21 cellular contexts compared by ENCODE assay signal in the genomic region with DNA sequence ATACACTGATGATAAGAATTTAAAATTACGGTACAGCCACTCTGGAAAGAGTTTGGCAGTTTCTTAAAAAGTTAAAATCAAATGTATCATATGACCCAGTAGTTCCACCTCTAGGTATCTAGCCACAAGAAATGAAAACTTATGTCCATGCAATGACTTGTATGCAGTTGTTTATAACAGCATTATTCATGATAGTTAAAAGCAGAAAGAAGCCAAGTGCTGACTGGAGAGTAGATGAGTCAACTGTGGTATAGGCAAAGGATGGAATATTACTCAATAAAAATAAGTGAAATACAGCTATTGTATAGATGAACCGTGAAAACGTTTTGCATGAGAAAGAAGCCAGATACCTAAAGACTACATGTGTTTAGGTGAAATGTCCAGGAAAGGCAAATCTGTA. TPM values are rescaled to one million over a fixed set of nuclear protein-coding genes. Genes with fewer than 3 reads are reported as not detected.
DNase-seq lines count a peak whose midpoint lies in the region; ATAC-seq and TF ChIP-seq lines count a peak whose summit lies in the region.
"Had no signal": no experiment of that assay in that cellular context is flagged by ENCODE, and none has a peak within 500 bp of the region (broad histone marks: within the 10 kb centered on the region; RNA-seq: fewer than 3 reads in every experiment).

No MANE protein-coding gene starts in this region.

- no peaks in the 10 kb centered on the region for H3K9me2 ChIP-seq in GM23338 (ENCODE audit: insufficient read depth)

- no peak for ATAC-seq in GM23338
- ATAC-seq: gastrocnemius medialis had no signal

- in situ Hi-C loops in GM13976 (cut with MboI; ENCODE audit: low sequenced_read_pairs, unreplicated experiment) = no loop called here

- no peaks in the 10 kb centered on the region for H3K9me3 Mint-ChIP-seq in GM23338
- H3K9me3 Mint-ChIP-seq: CD4-positive, alpha-beta T cell; nephron; T-helper 1 cell treated with Interleukin-12 subunit alpha and Interleukin-12 subunit beta and Interleukin-4 antibody, amounts not matched to agents 30 μg/mL and 1 μg/mL, for 36 hours had no signal

- no peaks in the 10 kb centered on the region for H3K36me3 Mint-ChIP-seq in GM23338 (ENCODE audit: low read depth)

- H2AFZ ChIP-seq in GM23338 = no peak overlapping the region

- H4K20me1 ChIP-seq in GM23338 (replicated peaks; ENCODE audit: insufficient read depth) = no peaks in the 10 kb centered on the region

- no peak overlapping the region for H3K4me3 Mint-ChIP-seq in GM23338
- H3K4me3 Mint-ChIP-seq: CD4-positive, alpha-beta T cell; nephron; T-helper 1 cell treated with Interleukin-12 subunit alpha and Interleukin-12 subunit beta and Interleukin-4 antibody, amounts not matched to agents 30 μg/mL and 1 μg/mL, for 36 hours had no signal

- H3K9ac ChIP-seq in adipocyte (ENCODE audit: low read length) = no peak overlapping the region

- no peaks in the 10 kb centered on the region for H3K36me3 ChIP-seq in adipocyte (ENCODE audit: control insufficient read depth, insufficient read depth, low read length, severe bottlenecking)
- H3K36me3 ChIP-seq in GM23338 (ENCODE audit: insufficient read depth) = no peaks in the 10 kb centered on the region
- H3K36me3 ChIP-seq: gastrocnemius medialis, MG63, suprapubic skin had no signal

- peaks cover 38% of the 10 kb centered on the region for H3K4me1 ChIP-seq in adipocyte (ENCODE audit: control insufficient read depth, insufficient read depth, low read length)
- H3K4me1 ChIP-seq in GM23338 (ENCODE audit: insufficient read depth) = peaks cover 17% of the 10 kb centered on the region
- H3K4me1 ChIP-seq: gastrocnemius medialis had no signal

- no peaks in the 10 kb centered on the region for H3F3A ChIP-seq in GM23338 (replicated peaks; ENCODE audit: low read depth)

- no peaks in the 10 kb centered on the region for H3K79me2 ChIP-seq in GM23338 (replicated peaks; ENCODE audit: insufficient read depth)

- H3K27me3 ChIP-seq in adipocyte (replicated peaks; ENCODE audit: control insufficient read depth, insufficient read depth, low read length) = no peaks in the 10 kb centered on the region
- no peaks in the 10 kb centered on the region for H3K27me3 ChIP-seq in GM23338 (ENCODE audit: insufficient read depth)
- H3K27me3 ChIP-seq: dorsolateral prefrontal cortex, gastrocnemius medialis, MG63, suprapubic skin had no signal

- H3K9me3 ChIP-seq in adipocyte (ENCODE audit: control insufficient read depth, low read length) = no peaks in the 10 kb centered on the region
- H3K9me3 ChIP-seq: gastrocnemius medialis, MG63, suprapubic skin had no signal

- DNase-seq in AG20443 (ENCODE audit: low spot score) (peak; percentile 22), H4 (ENCODE audit: low spot score) (peak; percentile 45), adipocyte (ENCODE audit: low read depth) (peak; percentile 67), fibroblast of the conjunctiva (ENCODE audit: low read depth) (peak; percentile 65), GM13976 (ENCODE audit: low spot score) (no peak), GM23338 (ENCODE audit: low spot score) (no peak), KG1 (lab: John Stamatoyannopoulos, UW) (no peak), NCI-H2081 (lab: John Stamatoyannopoulos, UW) (no peak)
- DNase-seq: activated CD4-positive, CD25-positive, alpha-beta regulatory T cell; anterior cingulate cortex; CD4-positive, alpha-beta T cell; dorsolateral prefrontal cortex; gastrocnemius medialis; MG63; NCI-H2029 treated with DMSO at 0.1 percent for 48 hours; NCI-H748 treated with DMSO at 0.1 percent for 48 hours; RPMI8226 had no signal

- H3K27ac Mint-ChIP-seq in GM23338 = no peak overlapping the region
- H3K27ac Mint-ChIP-seq: CD4-positive, alpha-beta T cell; nephron; T-helper 1 cell treated with Interleukin-12 subunit alpha and Interleukin-12 subunit beta and Interleukin-4 antibody, amounts not matched to agents 30 μg/mL and 1 μg/mL, for 36 hours had no signal

- H3K27me3 Mint-ChIP-seq in GM23338 (ENCODE audit: insufficient read depth, low read depth, poor library complexity) = peaks cover 2% of the 10 kb centered on the region

- H3K4me2 ChIP-seq in GM23338 = no peak overlapping the region

- H3K27ac ChIP-seq in GM23338 (ENCODE audit: low read depth) = no peak overlapping the region
- H3K27ac ChIP-seq: dorsolateral prefrontal cortex, gastrocnemius medialis, suprapubic skin had no signal

- no peak for TF ChIP-seq CTCF in GM13976 (IDR thresholded peaks at IDR 0.05; ENCODE audit: borderline replicate concordance, control extremely low read depth, extremely low read depth, insufficient read depth, missing control alignments)
- TF ChIP-seq CTCF in GM23338 (conservative IDR thresholded peaks at IDR 0.05; ENCODE audit: low read depth in 2 of 2) = no peak

- no peak overlapping the region for H3K4me3 ChIP-seq in adipocyte (ENCODE audit: low read length)
- H3K4me3 ChIP-seq in GM23338 = no peak overlapping the region
- H3K4me3 ChIP-seq: dorsolateral prefrontal cortex, gastrocnemius medialis, MG63, suprapubic skin had no signal

- peaks cover 49% of the 10 kb centered on the region for H3K4me1 Mint-ChIP-seq in GM23338
- H3K4me1 Mint-ChIP-seq: nephron had no signal

TF ChIP-seq in GM23338, 12 proteins besides CTCF, POLR2A, EP300 and RAD21 (continues in another document):
- TF ChIP-seq, protein P1, sequence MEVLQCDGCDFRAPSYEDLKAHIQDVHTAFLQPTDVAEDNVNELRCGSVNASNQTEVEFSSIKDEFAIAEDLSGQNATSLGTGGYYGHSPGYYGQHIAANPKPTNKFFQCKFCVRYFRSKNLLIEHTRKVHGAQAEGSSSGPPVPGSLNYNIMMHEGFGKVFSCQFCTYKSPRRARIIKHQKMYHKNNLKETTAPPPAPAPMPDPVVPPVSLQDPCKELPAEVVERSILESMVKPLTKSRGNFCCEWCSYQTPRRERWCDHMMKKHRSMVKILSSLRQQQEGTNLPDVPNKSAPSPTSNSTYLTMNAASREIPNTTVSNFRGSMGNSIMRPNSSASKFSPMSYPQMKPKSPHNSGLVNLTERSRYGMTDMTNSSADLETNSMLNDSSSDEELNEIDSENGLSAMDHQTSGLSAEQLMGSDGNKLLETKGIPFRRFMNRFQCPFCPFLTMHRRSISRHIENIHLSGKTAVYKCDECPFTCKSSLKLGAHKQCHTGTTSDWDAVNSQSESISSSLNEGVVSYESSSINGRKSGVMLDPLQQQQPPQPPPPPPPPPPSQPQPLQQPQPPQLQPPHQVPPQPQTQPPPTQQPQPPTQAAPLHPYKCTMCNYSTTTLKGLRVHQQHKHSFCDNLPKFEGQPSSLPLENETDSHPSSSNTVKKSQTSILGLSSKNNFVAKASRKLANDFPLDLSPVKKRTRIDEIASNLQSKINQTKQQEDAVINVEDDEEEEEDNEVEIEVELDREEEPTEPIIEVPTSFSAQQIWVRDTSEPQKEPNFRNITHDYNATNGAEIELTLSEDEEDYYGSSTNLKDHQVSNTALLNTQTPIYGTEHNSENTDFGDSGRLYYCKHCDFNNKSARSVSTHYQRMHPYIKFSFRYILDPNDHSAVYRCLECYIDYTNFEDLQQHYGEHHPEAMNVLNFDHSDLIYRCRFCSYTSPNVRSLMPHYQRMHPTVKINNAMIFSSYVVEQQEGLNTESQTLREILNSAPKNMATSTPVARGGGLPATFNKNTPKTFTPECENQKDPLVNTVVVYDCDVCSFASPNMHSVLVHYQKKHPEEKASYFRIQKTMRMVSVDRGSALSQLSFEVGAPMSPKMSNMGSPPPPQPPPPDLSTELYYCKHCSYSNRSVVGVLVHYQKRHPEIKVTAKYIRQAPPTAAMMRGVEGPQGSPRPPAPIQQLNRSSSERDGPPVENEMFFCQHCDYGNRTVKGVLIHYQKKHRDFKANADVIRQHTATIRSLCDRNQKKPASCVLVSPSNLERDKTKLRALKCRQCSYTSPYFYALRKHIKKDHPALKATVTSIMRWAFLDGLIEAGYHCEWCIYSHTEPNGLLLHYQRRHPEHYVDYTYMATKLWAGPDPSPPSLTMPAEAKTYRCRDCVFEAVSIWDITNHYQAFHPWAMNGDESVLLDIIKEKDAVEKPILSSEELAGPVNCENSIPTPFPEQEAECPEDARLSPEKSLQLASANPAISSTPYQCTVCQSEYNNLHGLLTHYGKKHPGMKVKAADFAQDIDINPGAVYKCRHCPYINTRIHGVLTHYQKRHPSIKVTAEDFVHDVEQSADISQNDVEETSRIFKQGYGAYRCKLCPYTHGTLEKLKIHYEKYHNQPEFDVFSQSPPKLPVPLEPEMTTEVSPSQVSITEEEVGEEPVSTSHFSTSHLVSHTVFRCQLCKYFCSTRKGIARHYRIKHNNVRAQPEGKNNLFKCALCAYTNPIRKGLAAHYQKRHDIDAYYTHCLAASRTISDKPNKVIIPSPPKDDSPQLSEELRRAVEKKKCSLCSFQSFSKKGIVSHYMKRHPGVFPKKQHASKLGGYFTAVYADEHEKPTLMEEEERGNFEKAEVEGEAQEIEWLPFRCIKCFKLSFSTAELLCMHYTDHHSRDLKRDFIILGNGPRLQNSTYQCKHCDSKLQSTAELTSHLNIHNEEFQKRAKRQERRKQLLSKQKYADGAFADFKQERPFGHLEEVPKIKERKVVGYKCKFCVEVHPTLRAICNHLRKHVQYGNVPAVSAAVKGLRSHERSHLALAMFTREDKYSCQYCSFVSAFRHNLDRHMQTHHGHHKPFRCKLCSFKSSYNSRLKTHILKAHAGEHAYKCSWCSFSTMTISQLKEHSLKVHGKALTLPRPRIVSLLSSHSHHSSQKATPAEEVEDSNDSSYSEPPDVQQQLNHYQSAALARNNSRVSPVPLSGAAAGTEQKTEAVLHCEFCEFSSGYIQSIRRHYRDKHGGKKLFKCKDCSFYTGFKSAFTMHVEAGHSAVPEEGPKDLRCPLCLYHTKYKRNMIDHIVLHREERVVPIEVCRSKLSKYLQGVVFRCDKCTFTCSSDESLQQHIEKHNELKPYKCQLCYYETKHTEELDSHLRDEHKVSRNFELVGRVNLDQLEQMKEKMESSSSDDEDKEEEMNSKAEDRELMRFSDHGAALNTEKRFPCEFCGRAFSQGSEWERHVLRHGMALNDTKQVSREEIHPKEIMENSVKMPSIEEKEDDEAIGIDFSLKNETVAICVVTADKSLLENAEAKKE (CRISPR knock-in tag; IDR thresholded peaks at IDR 0.05) = no peak
- TF ChIP-seq EZH2phosphoT487 (IDR thresholded peaks at IDR 0.05; ENCODE audit: unreplicated experiment) = no peak
- TF ChIP-seq EZH2 (IDR thresholded peaks at IDR 0.05; ENCODE audit: low read depth, unreplicated experiment) = no peak
- no peak for TF ChIP-seq STAT1 (IDR thresholded peaks at IDR 0.05; ENCODE audit: unreplicated experiment)
- no peak for TF ChIP-seq ZNF114 (CRISPR knock-in tag; IDR thresholded peaks at IDR 0.05)

RNA-seq across cellular contexts. Expression of gene GPR87, which starts 14.8 kb away (rescaled TPM):
- 0.23 TPM in 1 of 2 replicates, not detected in the other for total RNA-seq in H4 (2014; rRNA removed; shearing (Covaris generic))
- total RNA-seq in GM23338 (2014; rRNA removed; shearing (Covaris generic)) = not detected in 2 replicates
- polyA plus RNA-seq in GM23338 (2016; fragmentation: Nextera tagmentation; extraction: Ambion mirVana) = 0.21 TPM in 1 of 2 replicates, not detected in the other
- total RNA-seq: CD4-positive, alpha-beta T cell; dorsolateral prefrontal cortex; gastrocnemius medialis had no signal

RNA-seq across cellular contexts. Expression of gene P2RY14, which starts 23.4 kb away (rescaled TPM):
- total RNA-seq in H4 (2014; rRNA removed; shearing (Covaris generic)) = not detected in 2 replicates
- total RNA-seq in GM23338 (2014; rRNA removed; shearing (Covaris generic)) = not detected in 2 replicates
- polyA plus RNA-seq in GM23338 (2016; fragmentation: Nextera tagmentation; extraction: Ambion mirVana) = 0.95 and 1.2 TPM in 2 replicates
- total RNA-seq: renal cortical epithelial cell had no signal

RNA-seq across cellular contexts. Expression of gene P2RY13, which starts 27.6 kb away (rescaled TPM):
- not detected in 2 replicates for total RNA-seq in H4 (2014; rRNA removed; shearing (Covaris generic))
- total RNA-seq in GM23338 (2014; rRNA removed; shearing (Covaris generic)) = not detected in 2 replicates
- 0.38 and 0.68 TPM in 2 replicates for polyA plus RNA-seq in GM23338 (2016; fragmentation: Nextera tagmentation; extraction: Ambion mirVana)
- total RNA-seq: renal cortical epithelial cell had no signal

Comparison
In these comparisons a context has a peak if more than half of its experiments do, and no peak if none do; other contexts are left out.
1. DNase-seq: peak in AG20443 (single experiment), H4 (single experiment), adipocyte (single experiment) and fibroblast of the conjunctiva (single experiment); none in GM13976 (single experiment), GM23338 (single experiment), KG1 (single experiment) and NCI-H2081 (0 of 2).